ENCODE assay signal across 26 cellular contexts in genomic region chr2:173305303-173305702, GRCh38. TPM values are rescaled to one million over a fixed set of nuclear protein-coding genes. Genes with fewer than 3 reads are reported as not detected.
DNase-seq lines count a peak whose midpoint lies in the region; ATAC-seq, FAIRE-seq and TF ChIP-seq lines count a peak whose summit lies in the region.
"Had no signal": no experiment of that assay in that cellular context is flagged by ENCODE, and none has a peak within 500 bp of the region (broad histone marks: within the 10 kb centered on the region; RNA-seq: fewer than 3 reads in every experiment).

No MANE protein-coding gene starts in this region.

- H3K4me3 Mint-ChIP-seq in astrocyte (ENCODE audit: unreplicated experiment) (peak overlapping the region; percentile 57), endodermal cell (no peak overlapping the region)
- H3K4me3 Mint-ChIP-seq: CD14-positive monocyte; CD4-positive, alpha-beta T cell; CD8-positive, alpha-beta memory T cell had no signal

- H3K27ac ChIP-seq in DOHH2 (ENCODE audit: low read depth, low read length) (peak overlapping the region; percentile 96), OCI-LY1 (ENCODE audit: low read depth, low read length, poor library complexity, severe bottlenecking) (peak overlapping the region; percentile 85), astrocyte (ENCODE audit: low read depth, low read length) (no peak overlapping the region), endodermal cell (ENCODE audit: low read depth, low read length) (no peak overlapping the region)
- H3K27ac ChIP-seq: A549; BLaER1 treated with 17β-estradiol and CSF1 and Interleukin-3, amounts not matched to agents 10 nM and 100 nM had no signal

- H2AFZ ChIP-seq in OCI-LY1 (ENCODE audit: low read length) = no peak overlapping the region
- H2AFZ ChIP-seq in astrocyte (ENCODE audit: low read depth, low read length) = no peak overlapping the region

- WGBS in endodermal cell (ENCODE audit: insufficient coverage in 1 of 2, insufficient read length in 1 of 2), 2 experiments = 92% methylated on average over 2 of the region's 2 CpGs

- H3K4me1 ChIP-seq in DOHH2 (ENCODE audit: control insufficient read depth, low read length) = peaks cover 72% of the 10 kb centered on the region
- H3K4me1 ChIP-seq in OCI-LY1 (ENCODE audit: insufficient read depth, low read length, severe bottlenecking) = peaks cover 50% of the 10 kb centered on the region
- no peaks in the 10 kb centered on the region for H3K4me1 ChIP-seq in astrocyte (ENCODE audit: insufficient read depth, low read length)
- no peaks in the 10 kb centered on the region for H3K4me1 ChIP-seq in endodermal cell (ENCODE audit: control insufficient read depth, insufficient read depth, low read length)
- H3K4me1 ChIP-seq: A549, BE2C had no signal

- H3K9me3 Mint-ChIP-seq in astrocyte (ENCODE audit: unreplicated experiment) (peaks cover 19% of the 10 kb centered on the region), endodermal cell (peaks cover 63% of the 10 kb centered on the region)
- H3K9me3 Mint-ChIP-seq: CD4-positive, alpha-beta T cell had no signal

- H3F3A ChIP-seq in DOHH2 (ENCODE audit: control insufficient read depth, insufficient read depth) = peaks cover 37% of the 10 kb centered on the region
- no peaks in the 10 kb centered on the region for H3F3A ChIP-seq in OCI-LY1 (ENCODE audit: insufficient read depth, low read length)

- H3K36me3 ChIP-seq in DOHH2 (ENCODE audit: control insufficient read depth, low read length) (peaks cover 6% of the 10 kb centered on the region; the same call in 1 of the 2 replicates), OCI-LY1 (ENCODE audit: insufficient read depth, low read length) (no peaks in the 10 kb centered on the region), astrocyte (ENCODE audit: insufficient read depth, low read length) (no peaks in the 10 kb centered on the region), endodermal cell (ENCODE audit: control insufficient read depth, insufficient read depth, low read length) (no peaks in the 10 kb centered on the region)
- H3K36me3 ChIP-seq: BE2C; BLaER1 treated with 17β-estradiol and CSF1 and Interleukin-3, amounts not matched to agents 10 nM and 100 nM had no signal

- H3K4me3 ChIP-seq in DOHH2 (ENCODE audit: low read length) (peak overlapping the region; percentile 70), OCI-LY1 (ENCODE audit: low read depth, low read length, poor library complexity, severe bottlenecking) (no peak overlapping the region), astrocyte (ENCODE audit: insufficient read depth, low read depth, low read length) (no peak overlapping the region), endodermal cell (ENCODE audit: low read length) (peak overlapping the region; percentile 28)
- H3K4me3 ChIP-seq: A549; BLaER1 treated with 17β-estradiol and CSF1 and Interleukin-3, amounts not matched to agents 10 nM and 100 nM; GM12878 had no signal

- H3K79me2 ChIP-seq in DOHH2 (ENCODE audit: control insufficient read depth, low read length) (no peaks in the 10 kb centered on the region), OCI-LY1 (ENCODE audit: insufficient read depth, low read length) (no peaks in the 10 kb centered on the region), astrocyte (ENCODE audit: insufficient read depth, low read length) (no peaks in the 10 kb centered on the region)

- peaks cover 3% of the 10 kb centered on the region for H3K36me3 Mint-ChIP-seq in astrocyte (ENCODE audit: low read depth, unreplicated experiment)
- H3K36me3 Mint-ChIP-seq in endodermal cell (ENCODE audit: low read depth) = peaks cover 4% of the 10 kb centered on the region
- H3K36me3 Mint-ChIP-seq: CD14-positive monocyte; CD8-positive, alpha-beta memory T cell had no signal

- no peak for DNase-seq in astrocyte (ENCODE audit: low read depth)
- no peak for DNase-seq in endodermal cell
- no peak for DNase-seq in DMS 273 (lab: John Stamatoyannopoulos, UW; ENCODE audit: unreplicated experiment)
- no peak for DNase-seq in COR-L47 (lab: John Stamatoyannopoulos, UW)
- no peak for DNase-seq in putamen (ENCODE audit: low spot score)
- DNase-seq: 8988T; ACHN; AML-193; BE2C; Calu3; CD4-positive, alpha-beta T cell; CD8-positive, alpha-beta memory T cell; DMS153; DND-41; EL; GDM1; GOT3; H7 had no signal

- H3K9ac ChIP-seq in OCI-LY1 (ENCODE audit: low read length) (no peak overlapping the region), astrocyte (ENCODE audit: low read length) (no peak overlapping the region), endodermal cell (ENCODE audit: extremely low read depth, low read length, poor library complexity, severe bottlenecking) (no peak overlapping the region)
- H3K9ac ChIP-seq: BLaER1 treated with 17β-estradiol and CSF1 and Interleukin-3, amounts not matched to agents 10 nM and 100 nM had no signal

- peaks cover 2% of the 10 kb centered on the region; the same call in 1 of the 2 replicates for H3K9me3 ChIP-seq in DOHH2 (ENCODE audit: control insufficient read depth, insufficient read depth, low read length)
- H3K9me3 ChIP-seq in OCI-LY1 (ENCODE audit: low read length) = no peaks in the 10 kb centered on the region
- no peaks in the 10 kb centered on the region for H3K9me3 ChIP-seq in astrocyte (ENCODE audit: insufficient read depth, low read depth, low read length)
- peaks cover 64% of the 10 kb centered on the region for H3K9me3 ChIP-seq in endodermal cell (ENCODE audit: control insufficient read depth, low read length)
- H3K9me3 ChIP-seq: BE2C had no signal

- H3K4me1 Mint-ChIP-seq in astrocyte (ENCODE audit: low read depth, unreplicated experiment) (no peaks in the 10 kb centered on the region), endodermal cell (peaks cover 21% of the 10 kb centered on the region)
- H3K4me1 Mint-ChIP-seq: CD14-positive monocyte; CD8-positive, alpha-beta memory T cell had no signal

- H3K27me3 Mint-ChIP-seq in astrocyte (ENCODE audit: low read depth, unreplicated experiment) (no peaks in the 10 kb centered on the region), endodermal cell (ENCODE audit: insufficient read depth) (no peaks in the 10 kb centered on the region)
- H3K27me3 Mint-ChIP-seq: CD4-positive, alpha-beta T cell had no signal

- H3K27ac Mint-ChIP-seq in astrocyte (ENCODE audit: unreplicated experiment) = no peak overlapping the region
- H3K27ac Mint-ChIP-seq in endodermal cell = no peak overlapping the region
- H3K27ac Mint-ChIP-seq: CD14-positive monocyte; CD4-positive, alpha-beta T cell; CD8-positive, alpha-beta memory T cell had no signal

- H4K20me1 ChIP-seq in DOHH2 (ENCODE audit: control insufficient read depth, insufficient read depth, low read depth, low read length) = no peaks in the 10 kb centered on the region
- H4K20me1 ChIP-seq in OCI-LY1 (ENCODE audit: insufficient read depth, low read length) = no peaks in the 10 kb centered on the region
- H4K20me1 ChIP-seq in astrocyte (ENCODE audit: insufficient read depth, low read length) = no peaks in the 10 kb centered on the region
- H4K20me1 ChIP-seq: BLaER1 treated with 17β-estradiol and CSF1 and Interleukin-3, amounts not matched to agents 10 nM and 100 nM had no signal

- no peak for TF ChIP-seq CTCF in DOHH2 (IDR thresholded peaks at IDR 0.05; ENCODE audit: low read depth, low read length, poor library complexity, severe bottlenecking)
- TF ChIP-seq CTCF in OCI-LY1 (IDR thresholded peaks at IDR 0.05; ENCODE audit: low read length) = no peak
- TF ChIP-seq CTCF in astrocyte (IDR thresholded peaks at IDR 0.05; ENCODE audit: insufficient read depth, low read depth, low read length) = no peak
- TF ChIP-seq CTCF in endodermal cell (conservative IDR thresholded peaks at IDR 0.05) = no peak

- H3K9me2 ChIP-seq in DOHH2 (replicated peaks; ENCODE audit: control insufficient read depth, low read length) (no peaks in the 10 kb centered on the region), OCI-LY1 (ENCODE audit: low read depth, low read length) (no peaks in the 10 kb centered on the region)

- no peak for ATAC-seq in GM18873 (IDR thresholded peaks at IDR 0.05; ENCODE audit: low FRiP score, unreplicated experiment)
- ATAC-seq: A549, GM12878, HCT116 had no signal

- H3K4me2 ChIP-seq in DOHH2 (ENCODE audit: low read length) = peak overlapping the region; percentile 87
- no peak overlapping the region; the same call in 1 of the 2 replicates for H3K4me2 ChIP-seq in OCI-LY1 (ENCODE audit: low read length)
- H3K4me2 ChIP-seq in astrocyte (ENCODE audit: low read length) = no peak overlapping the region
- H3K4me2 ChIP-seq: A549 had no signal

- H3K27me3 ChIP-seq in DOHH2 (ENCODE audit: control insufficient read depth, low read length) (no peaks in the 10 kb centered on the region), OCI-LY1 (ENCODE audit: insufficient read depth, low read length) (no peaks in the 10 kb centered on the region), astrocyte (ENCODE audit: insufficient read depth, low read length) (no peaks in the 10 kb centered on the region), endodermal cell (ENCODE audit: control insufficient read depth, insufficient read depth, low read length, poor library complexity, severe bottlenecking) (no peaks in the 10 kb centered on the region)
- H3K27me3 ChIP-seq: BE2C; BLaER1 treated with 17β-estradiol and CSF1 and Interleukin-3, amounts not matched to agents 10 nM and 100 nM had no signal

- FAIRE-seq in astrocyte (lab: Jason Lieb, UNC) = no peak
- FAIRE-seq: A549, GM12878 had no signal

RNA-seq across cellular contexts. Expression of gene CDCA7, which starts 49.4 kb away (rescaled TPM):
- total RNA-seq in astrocyte (4.6 and 5.3 TPM in 2 replicates), endodermal cell (100 to 1,000 TPM in 1 of 2 donors, 10 to 100 TPM in 1; 73.0 to 101 TPM)
- polyA plus RNA-seq in endodermal cell (2013, experiment 1 of 2) = 61.8 TPM
- 54.9 TPM for polyA plus RNA-seq in endodermal cell (2013, experiment 2 of 2)

Comparison
In these comparisons a context has a peak if more than half of its experiments do, and no peak if none do; other contexts are left out.
1. H3K27ac ChIP-seq: peak in DOHH2 (single experiment) and OCI-LY1 (single experiment); none in astrocyte (single experiment) and endodermal cell (single experiment).
2. H3K4me3 ChIP-seq: peak in DOHH2 (single experiment) and endodermal cell (single experiment); none in OCI-LY1 (single experiment) and astrocyte (single experiment).
3. RNA of gene CDCA7, which starts 49.4 kb away (total RNA-seq): 73.0 to 101 TPM in endodermal cell; 4.6 to 5.3 TPM in astrocyte; every median in the first group is over 10 times any median in the second.